Comparison of ENCODE assay signal across 8 cellular contexts in genomic region chr14:68977741-68978549, GRCh38. TPM values are rescaled to one million over a fixed set of nuclear protein-coding genes. Genes with fewer than 3 reads are reported as not detected.
DNase-seq lines count a peak whose midpoint lies in the region; ATAC-seq lines count a peak whose summit lies in the region.

No MANE protein-coding gene starts in this region.

- DNase-seq in SHP77 (lab: John Stamatoyannopoulos, UW) (peak; percentile 10 to 16), SHP77 treated with DMSO at 0.1 percent for 48 hours (lab: John Stamatoyannopoulos, UW) (no peak), NCI-H1105 (lab: John Stamatoyannopoulos, UW) (peak; percentile 48), memory B cell (ENCODE audit: low spot score in 2 of 2) (peak; percentile 9 to 15)
- DNase-seq in activated CD4-positive, alpha-beta T cell treated with anti-CD3 and anti-CD28 coated beads, Interleukin-2, amount 10 ng/mL, durations not matched to agents 7 days and 5 days = peak; percentile 61
- peak; percentile 24 for DNase-seq in effector CD4-positive, alpha-beta T cell
- peak; percentile 77 for DNase-seq in stimulated activated naive CD8-positive, alpha-beta T cell treated with anti-CD3 and anti-CD28 coated beads, Interleukin-15, Interleukin-2, amounts not matched to agents 100 U/mL and 50 U/mL, for 24 hours

- peaks cover 36% of the 10 kb centered on the region for H3K4me1 Mint-ChIP-seq in activated CD4-positive, alpha-beta T cell treated with anti-CD3 and anti-CD28 coated beads, Interleukin-2, amount 10 ng/mL, durations not matched to agents 7 days and 5 days
- peaks cover 3% of the 10 kb centered on the region for H3K4me1 Mint-ChIP-seq in memory B cell

- H3K36me3 Mint-ChIP-seq in activated CD4-positive, alpha-beta T cell treated with anti-CD3 and anti-CD28 coated beads, Interleukin-2, amount 10 ng/mL, durations not matched to agents 7 days and 5 days (ENCODE audit: low read depth) = peaks cover 35% of the 10 kb centered on the region
- no peaks in the 10 kb centered on the region for H3K36me3 Mint-ChIP-seq in memory B cell

- CTCF ChIA-PET in activated CD4-positive, alpha-beta T cell treated with anti-CD3 and anti-CD28 coated beads, Interleukin-2, amount 10 ng/mL, durations not matched to agents 7 days and 5 days (lab: Charles Lee) = interaction anchor here (0.9 to 1.6 kb wide), 4 partner anchors 10 to 34 kb away, joined by 3 to 5 read pairs (median 3); no protein-coding TSS in a partner anchor

- H3K27ac Mint-ChIP-seq in activated CD4-positive, alpha-beta T cell treated with anti-CD3 and anti-CD28 coated beads, Interleukin-2, amount 10 ng/mL, durations not matched to agents 7 days and 5 days = peak overlapping the region; percentile 80
- no peak overlapping the region for H3K27ac Mint-ChIP-seq in memory B cell

- POLR2A ChIA-PET in activated CD4-positive, alpha-beta T cell treated with anti-CD3 and anti-CD28 coated beads, Interleukin-2, amount 10 ng/mL, durations not matched to agents 7 days and 5 days (lab: Charles Lee) = interaction anchor here (0.5 to 0.6 kb wide), 2 partner anchors 9 to 82 kb away, joined by 3 read pairs; no protein-coding TSS in a partner anchor

- peaks cover 25% of the 10 kb centered on the region for H3K27me3 Mint-ChIP-seq in activated CD4-positive, alpha-beta T cell treated with anti-CD3 and anti-CD28 coated beads, Interleukin-2, amount 10 ng/mL, durations not matched to agents 7 days and 5 days
- peaks cover 24% of the 10 kb centered on the region for H3K27me3 Mint-ChIP-seq in memory B cell

- H3K9me3 Mint-ChIP-seq in activated CD4-positive, alpha-beta T cell treated with anti-CD3 and anti-CD28 coated beads, Interleukin-2, amount 10 ng/mL, durations not matched to agents 7 days and 5 days = peaks cover 14% of the 10 kb centered on the region
- no peaks in the 10 kb centered on the region for H3K9me3 Mint-ChIP-seq in memory B cell

- H3K4me3 Mint-ChIP-seq in activated CD4-positive, alpha-beta T cell treated with anti-CD3 and anti-CD28 coated beads, Interleukin-2, amount 10 ng/mL, durations not matched to agents 7 days and 5 days = peak overlapping the region; percentile 78
- peak overlapping the region; percentile 58 for H3K4me3 Mint-ChIP-seq in memory B cell

- ATAC-seq in memory B cell (ENCODE audit: low read depth) (peak; percentile 27), HG02588 (IDR thresholded peaks at IDR 0.05; ENCODE audit: unreplicated experiment) (no peak)
- ATAC-seq in stimulated activated naive CD8-positive, alpha-beta T cell treated with anti-CD3 and anti-CD28 coated beads, Interleukin-15, Interleukin-2, amounts not matched to agents 100 U/mL and 50 U/mL, for 24 hours = peak; percentile 25

RNA-seq across cellular contexts. Expression of gene ACTN1, which starts 1.2 kb away (rescaled TPM):
- total RNA-seq in activated CD4-positive, alpha-beta T cell treated with anti-CD3 and anti-CD28 coated beads, Interleukin-2, amount 10 ng/mL, durations not matched to agents 7 days and 5 days = 10 to 100 TPM; 31.9 to 35.1 TPM
